22 cellular contexts compared by ENCODE assay signal in the genomic region with DNA sequence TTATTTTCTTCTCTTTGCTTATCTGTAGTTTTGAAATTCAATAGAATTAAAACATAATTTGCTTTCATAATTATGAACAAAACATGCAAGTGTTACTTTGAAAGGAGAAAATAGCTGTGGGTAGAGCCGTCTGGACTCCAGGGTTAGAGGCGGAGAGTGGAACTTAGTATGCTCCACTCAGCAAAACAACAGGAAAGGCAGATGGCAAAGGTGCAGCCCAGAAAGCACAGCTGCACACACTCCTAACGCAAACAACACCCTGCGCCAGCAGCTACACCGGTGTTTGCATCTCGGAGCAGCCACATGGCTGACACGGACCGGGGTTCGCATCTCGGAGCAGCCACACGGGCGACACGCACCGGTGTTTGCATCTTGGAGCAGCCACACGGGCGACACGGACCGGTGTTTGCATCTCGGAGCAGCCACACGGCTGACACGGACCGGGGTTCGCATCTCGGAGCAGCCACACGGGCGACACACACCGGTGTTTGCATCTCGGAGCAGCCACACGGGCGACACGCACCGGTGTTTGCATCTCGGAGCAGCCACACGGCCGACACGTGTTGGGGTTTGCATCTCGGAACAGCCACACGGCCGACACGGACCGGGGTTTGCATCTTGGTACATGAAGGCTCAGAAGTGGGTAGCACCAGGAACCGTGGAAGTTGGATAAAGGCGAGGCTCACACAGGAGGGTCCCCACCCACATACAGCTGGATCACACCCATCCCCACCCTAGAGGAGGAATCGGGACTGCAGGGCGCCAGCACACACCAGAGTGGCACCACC. TPM values are rescaled to one million over a fixed set of nuclear protein-coding genes. Genes with fewer than 3 reads are reported as not detected.
A peak's percentile ranks its signal among the peaks of the same experiment; 100 is the strongest.
DNase-seq lines count a peak whose midpoint lies in the region; ATAC-seq, FAIRE-seq and TF ChIP-seq lines count a peak whose summit lies in the region.
"Had no signal": no experiment of that assay in that cellular context is flagged by ENCODE, and none has a peak within 500 bp of the region (broad histone marks: within the 10 kb centered on the region; RNA-seq: fewer than 3 reads in every experiment).

No MANE protein-coding gene starts in this region.

- no peak for FAIRE-seq in H54 (lab: Jason Lieb, UNC)
- FAIRE-seq: GM12892 had no signal

- ATAC-seq in lower lobe of right lung: no peak
- ATAC-seq in HG03196 (IDR thresholded peaks at IDR 0.05; ENCODE audit: unreplicated experiment): no peak
- ATAC-seq: Panc1 had no signal

- DNase-seq in NCI-H2171 treated with DMSO at 0.1 percent for 48 hours (lab: John Stamatoyannopoulos, UW) (peak; percentile 13), NCI-H2171 (lab: John Stamatoyannopoulos, UW) (no peak), dermis blood vessel endothelial cell (peak; percentile 35), lower lobe of right lung (peak; percentile 42), H54 (ENCODE audit: insufficient read length, low spot score) (no peak), NCI-H748 (lab: John Stamatoyannopoulos, UW; ENCODE audit: unreplicated experiment) (no peak)
- DNase-seq: 8988T, ACHN, BE2C, Calu3, DND-41, MM.1S, NCI-H446, NCI-H524 treated with DMSO at 0.1 percent for 48 hours, NCI-H82 had no signal

- intact Hi-C loops in lower lobe of right lung (cut with DNase I): no loop called here

- H3K27me3 ChIP-seq in lower lobe of right lung (ENCODE audit: low read depth): no peaks in the 10 kb centered on the region
- H3K27me3 ChIP-seq: BE2C had no signal

- no peak overlapping the region for H3K4me3 ChIP-seq in lower lobe of right lung

- no peak for TF ChIP-seq CTCF in lower lobe of right lung (IDR thresholded peaks at IDR 0.05)

- no peak for TF ChIP-seq POLR2A in H54 (IDR thresholded peaks at IDR 0.05; ENCODE audit: low read depth, low read length)

- H3K36me3 ChIP-seq in lower lobe of right lung: peaks cover 54% of the 10 kb centered on the region

- no peak overlapping the region for H3K27ac ChIP-seq in lower lobe of right lung
- H3K27ac ChIP-seq: KMS-11, RWPE1 had no signal

- no peaks in the 10 kb centered on the region for H3K4me1 ChIP-seq in lower lobe of right lung
- H3K4me1 ChIP-seq: BE2C had no signal

- H3K9me3 ChIP-seq in lower lobe of right lung: no peaks in the 10 kb centered on the region
- H3K9me3 ChIP-seq: BE2C had no signal

RNA-seq across cellular contexts. Expression of a gene that starts 12.1 kb away (rescaled TPM):
- total RNA-seq in dermis blood vessel endothelial cell: 50.5 and 83.4 TPM in 2 replicates
- total RNA-seq in lower lobe of right lung: 44.3 TPM

RNA-seq across cellular contexts. Expression of a gene that starts 44.8 kb away (rescaled TPM):
- total RNA-seq in dermis blood vessel endothelial cell: not detected in 2 replicates
- total RNA-seq in lower lobe of right lung: not detected
- total RNA-seq: Calu3, H4, OCI-LY7 had no signal

RNA-seq across cellular contexts. Expression of a gene that starts 51.4 kb away (rescaled TPM):
- total RNA-seq in dermis blood vessel endothelial cell (1.9 and 2.7 TPM in 2 replicates), lower lobe of right lung (2.7 TPM)
- total RNA-seq: Calu3 had no signal

RNA-seq across cellular contexts. Expression of a gene that starts 54.4 kb away (rescaled TPM):
- total RNA-seq in dermis blood vessel endothelial cell (25.4 and 32.2 TPM in 2 replicates), lower lobe of right lung (68.9 TPM)

Comparison
In these comparisons a context has a peak if more than half of its experiments do, and no peak if none do; other contexts are left out.
1. DNase-seq: peak in NCI-H2171 treated with DMSO at 0.1 percent for 48 hours (single experiment), dermis blood vessel endothelial cell (single experiment) and lower lobe of right lung (single experiment); none in NCI-H2171 (single experiment), H54 (single experiment) and NCI-H748 (single experiment).